ENCODE assay signal across 25 cellular contexts in genomic region chr13:27721681-27722080, GRCh38.
"Had no signal": no experiment of that assay in that cellular context is flagged by ENCODE, and none has a peak within 500 bp of the region (broad histone marks: within the 10 kb centered on the region; RNA-seq: fewer than 3 reads in every experiment).

No MANE protein-coding gene starts in this region.

- ATAC-seq: effector memory CD8-positive, alpha-beta T cell; esophagus mucosa; foreskin keratinocyte; gastroesophageal sphincter; heart right ventricle; left cardiac atrium; left lung; left ventricle myocardium superior; lower lobe of right lung; mucosa of descending colon had no signal

- H3K27ac ChIP-seq: coronary artery, epithelial cell of prostate, foreskin keratinocyte, gastroesophageal sphincter, heart right ventricle, left lung, lower lobe of right lung had no signal

- H3K36me3 ChIP-seq: gastroesophageal sphincter, heart right ventricle, left lung, lower lobe of right lung had no signal

- H3K27me3 ChIP-seq: gastroesophageal sphincter had no signal

- H3K4me1 Mint-ChIP-seq: naive B cell had no signal

- H3K36me3 Mint-ChIP-seq: mesothelial cell of epicardium, naive B cell had no signal

- H3K9me3 Mint-ChIP-seq: effector memory CD8-positive, alpha-beta T cell; endodermal cell; mesothelial cell of epicardium; naive B cell had no signal

- H3K27ac Mint-ChIP-seq: effector memory CD8-positive, alpha-beta T cell; endodermal cell; mesothelial cell of epicardium; naive B cell had no signal

- H3K9me3 ChIP-seq: gastroesophageal sphincter, heart right ventricle, left lung, lower lobe of right lung, mucosa of descending colon had no signal

- FAIRE-seq: colon, endometrium, frontal cortex, islet of Langerhans, keratinocyte had no signal

- DNase-seq: dermis blood vessel endothelial cell; effector CD8-positive, alpha-beta T cell; effector memory CD8-positive, alpha-beta T cell; endodermal cell; erythroblast; foreskin keratinocyte; heart right ventricle; hippocampal formation; left cardiac atrium; left lung; left ventricle myocardium superior; lower lobe of right lung; mesenchymal stem cell; mucosa of descending colon; naive B cell had no signal

- H3K4me3 ChIP-seq: coronary artery, gastroesophageal sphincter, heart right ventricle, left lung, lower lobe of right lung, mucosa of descending colon had no signal

- H3K4me1 ChIP-seq: foreskin keratinocyte, gastroesophageal sphincter, heart right ventricle, left lung, lower lobe of right lung had no signal

- H3K4me3 Mint-ChIP-seq: effector memory CD8-positive, alpha-beta T cell; endodermal cell; mesothelial cell of epicardium; naive B cell had no signal
